ENCODE assay signal across 12 cellular contexts in genomic region chr3:13189639-13190375, GRCh38.
DNase-seq lines count a peak whose midpoint lies in the region; ATAC-seq and TF ChIP-seq lines count a peak whose summit lies in the region.
"Had no signal": no experiment of that assay in that cellular context is flagged by ENCODE, and none has a peak within 500 bp of the region (broad histone marks: within the 10 kb centered on the region; RNA-seq: fewer than 3 reads in every experiment).

No MANE protein-coding gene starts in this region.

- peak overlapping the region; percentile 47 for H3K27ac ChIP-seq in HL-60 (replicated peaks)
- H3K27ac ChIP-seq: SJSA1 had no signal

- peaks cover 13% of the 10 kb centered on the region for H3K36me3 Mint-ChIP-seq in activated CD4-positive, alpha-beta memory T cell treated with anti-CD3 and anti-CD28 coated beads, Interleukin-2, amount 10 ng/mL, durations not matched to agents 7 days and 5 days (ENCODE audit: low read depth)

- CTCF ChIA-PET in activated CD4-positive, alpha-beta memory T cell treated with anti-CD3 and anti-CD28 coated beads, Interleukin-2, amount 10 ng/mL, durations not matched to agents 7 days and 5 days (lab: Charles Lee), result interaction anchor here (1.0 to 1.3 kb wide), 3 partner anchors 11 to 255 kb away, joined by 3 to 8 read pairs (median 3); no protein-coding TSS in a partner anchor

- peaks cover 2% of the 10 kb centered on the region for H3K27me3 Mint-ChIP-seq in activated CD4-positive, alpha-beta memory T cell treated with anti-CD3 and anti-CD28 coated beads, Interleukin-2, amount 10 ng/mL, durations not matched to agents 7 days and 5 days

- no peak overlapping the region for H3K4me3 ChIP-seq in AG10803 (ENCODE audit: low read length)
- no peak overlapping the region for H3K4me3 ChIP-seq in HL-60 (replicated peaks; ENCODE audit: insufficient read depth, low read length)
- H3K4me3 ChIP-seq: SJSA1 had no signal

- peak overlapping the region; percentile 36 for H3K4me3 Mint-ChIP-seq in activated CD4-positive, alpha-beta memory T cell treated with anti-CD3 and anti-CD28 coated beads, Interleukin-2, amount 10 ng/mL, durations not matched to agents 7 days and 5 days
- H3K4me3 Mint-ChIP-seq: central memory CD8-positive, alpha-beta T cell had no signal

- H3K27ac Mint-ChIP-seq in activated CD4-positive, alpha-beta memory T cell treated with anti-CD3 and anti-CD28 coated beads, Interleukin-2, amount 10 ng/mL, durations not matched to agents 7 days and 5 days, result peak overlapping the region; percentile 94

- H3K9me3 Mint-ChIP-seq in activated CD4-positive, alpha-beta memory T cell treated with anti-CD3 and anti-CD28 coated beads, Interleukin-2, amount 10 ng/mL, durations not matched to agents 7 days and 5 days, result peaks cover 8% of the 10 kb centered on the region
- H3K9me3 Mint-ChIP-seq: central memory CD8-positive, alpha-beta T cell had no signal

- peak; percentile 43 for DNase-seq in AG10803 (ENCODE audit: low read depth)
- peak; percentile 59 to 75 for DNase-seq in HL-60 (ENCODE audit: low read depth in 1 of 2, low spot score in 1 of 2)
- DNase-seq in activated CD4-positive, alpha-beta memory T cell treated with anti-CD3 and anti-CD28 coated beads, Interleukin-2, amount 10 ng/mL, durations not matched to agents 7 days and 5 days, result peak; percentile 68
- peak; percentile 75 for DNase-seq in kidney tubule cell (ENCODE audit: low spot score)
- DNase-seq in NCI-H774 (lab: John Stamatoyannopoulos, UW), result no peak
- no peak for DNase-seq in inferior parietal cortex (ENCODE audit: extremely low spot score)
- no peak for DNase-seq in OCI-M2 (lab: John Stamatoyannopoulos, UW; ENCODE audit: unreplicated experiment)
- DNase-seq: naive B cell, substantia nigra had no signal

- POLR2A ChIA-PET in activated CD4-positive, alpha-beta memory T cell treated with anti-CD3 and anti-CD28 coated beads, Interleukin-2, amount 10 ng/mL, durations not matched to agents 7 days and 5 days (lab: Charles Lee), result interaction anchor here (1.3 kb wide), 1 partner anchor 11 kb away, joined by 4 read pairs; no protein-coding TSS in a partner anchor

- peaks cover 40% of the 10 kb centered on the region for H3K4me1 Mint-ChIP-seq in activated CD4-positive, alpha-beta memory T cell treated with anti-CD3 and anti-CD28 coated beads, Interleukin-2, amount 10 ng/mL, durations not matched to agents 7 days and 5 days

- no peak for TF ChIP-seq CTCF in AG10803 (conservative IDR thresholded peaks at IDR 0.05; ENCODE audit: low read length)
- TF ChIP-seq CTCF in HL-60 (IDR thresholded peaks at IDR 0.05; ENCODE audit: insufficient read depth, low read length), result no peak

- no peak for ATAC-seq in HG03565 (IDR thresholded peaks at IDR 0.05; ENCODE audit: unreplicated experiment)

- H3K27me3 ChIP-seq in HL-60 (ENCODE audit: insufficient read depth, poor library complexity, severe bottlenecking), result no peaks in the 10 kb centered on the region
- H3K27me3 ChIP-seq: SJSA1 had no signal

Comparison
In these comparisons a context has a peak if more than half of its experiments do, and no peak if none do; other contexts are left out.
1. DNase-seq: peak in AG10803 (single experiment), HL-60 (2 of 2), activated CD4-positive, alpha-beta memory T cell treated with anti-CD3 and anti-CD28 coated beads, Interleukin-2, amount 10 ng/mL, durations not matched to agents 7 days and 5 days (single experiment) and kidney tubule cell (single experiment); none in NCI-H774 (single experiment), inferior parietal cortex (single experiment) and OCI-M2 (single experiment).